Comparison of ENCODE assay signal across 11 cellular contexts in the genomic region with DNA sequence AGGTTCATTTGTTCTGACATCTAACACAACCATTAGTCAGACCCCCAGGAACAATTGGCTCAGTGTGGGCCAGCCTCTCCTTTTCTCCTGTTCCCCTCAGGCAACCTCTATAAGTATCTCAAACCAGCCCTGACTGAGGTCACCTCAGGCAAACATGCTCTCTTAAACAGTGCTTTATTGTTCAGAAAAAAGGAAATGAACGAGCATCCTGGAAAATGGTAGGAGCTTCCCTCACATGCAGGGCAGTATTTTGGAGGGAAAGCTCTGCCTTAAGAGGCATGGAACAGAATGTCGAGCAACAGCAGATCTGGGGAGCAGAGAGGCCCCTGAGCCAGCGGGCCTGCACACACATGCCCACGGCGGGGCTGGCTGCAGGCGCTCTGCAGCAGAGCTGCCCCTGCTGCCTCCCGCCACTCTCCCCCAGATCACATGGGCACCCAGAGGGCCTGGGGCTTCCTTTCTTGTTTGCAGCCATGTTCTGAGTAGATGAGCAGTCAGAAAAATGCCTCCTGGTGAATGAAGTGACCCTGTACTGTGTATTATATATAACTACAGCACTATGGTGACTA. TPM values are rescaled to one million over a fixed set of nuclear protein-coding genes. Genes with fewer than 3 reads are reported as not detected.
A peak's percentile ranks its signal among the peaks of the same experiment; 100 is the strongest.
DNase-seq lines count a peak whose midpoint lies in the region; TF ChIP-seq lines count a peak whose summit lies in the region.
"Had no signal": no experiment of that assay in that cellular context is flagged by ENCODE, and none has a peak within 500 bp of the region (broad histone marks: within the 10 kb centered on the region; RNA-seq: fewer than 3 reads in every experiment).

No MANE protein-coding gene starts in this region.

- H3K36me3 ChIP-seq in HAP-1 (replicated peaks): no peaks in the 10 kb centered on the region

- no peak overlapping the region for H3K4me3 Mint-ChIP-seq in osteocyte (ENCODE audit: unreplicated experiment)
- H3K4me3 Mint-ChIP-seq: activated B cell treated with CpG ODN at 0.5 μM for 24 hours had no signal

- H3K4me1 ChIP-seq in HAP-1: peaks cover 13% of the 10 kb centered on the region

- H3K4me3 ChIP-seq in HAP-1 (no peak overlapping the region), epithelial cell of esophagus (ENCODE audit: low read length) (no peak overlapping the region)
- H3K4me3 ChIP-seq: lung had no signal

- no peaks in the 10 kb centered on the region for H3K9me3 Mint-ChIP-seq in osteocyte (ENCODE audit: unreplicated experiment)
- H3K9me3 Mint-ChIP-seq: activated B cell treated with CpG ODN at 0.5 μM for 24 hours had no signal

- H3K9me3 ChIP-seq in HAP-1: no peaks in the 10 kb centered on the region

- no peak for TF ChIP-seq CTCF in epithelial cell of esophagus (IDR thresholded peaks at IDR 0.05; ENCODE audit: insufficient read depth, low read depth, low read length, missing control alignments)
- no peak for TF ChIP-seq CTCF in osteocyte (IDR thresholded peaks at IDR 0.05)
- no peak for TF ChIP-seq CTCF in GM13977 (IDR thresholded peaks at IDR 0.05; ENCODE audit: extremely low read depth, insufficient read depth, missing control alignments)

- H3K36me3 Mint-ChIP-seq in osteocyte (ENCODE audit: unreplicated experiment): no peaks in the 10 kb centered on the region

- no peaks in the 10 kb centered on the region for H3K27me3 Mint-ChIP-seq in osteocyte (ENCODE audit: unreplicated experiment)

- in situ Hi-C loops in HAP-1 (cut with MboI; ENCODE audit: low sequenced_read_pairs) (no loop called here), GM13977 (cut with MboI; ENCODE audit: low pct_unique_long_range_greater_than_20kb, low sequenced_read_pairs, unreplicated experiment) (no loop called here)

- peaks cover 11% of the 10 kb centered on the region for H3K4me1 Mint-ChIP-seq in osteocyte (ENCODE audit: unreplicated experiment)
- H3K4me1 Mint-ChIP-seq: activated B cell treated with CpG ODN at 0.5 μM for 24 hours had no signal

- no peaks in the 10 kb centered on the region for H3K27me3 ChIP-seq in HAP-1 (ENCODE audit: low read depth)

- peak overlapping the region; percentile 57 for H3K27ac Mint-ChIP-seq in osteocyte (ENCODE audit: unreplicated experiment)
- H3K27ac Mint-ChIP-seq: activated B cell treated with CpG ODN at 0.5 μM for 24 hours had no signal

- peak; percentile 62 to 78 for DNase-seq in HAP-1 (ENCODE audit: low spot score in 2 of 2)
- peak; percentile 81 for DNase-seq in NCI-H526 treated with DMSO at 0.1 percent for 48 hours (lab: John Stamatoyannopoulos, UW)
- peak; percentile 80 for DNase-seq in epithelial cell of esophagus (ENCODE audit: low read depth)
- DNase-seq in osteocyte (ENCODE audit: extremely low spot score, unreplicated experiment): no peak
- DNase-seq in activated CD4-positive, CD25-positive, alpha-beta regulatory T cell (lab: John Stamatoyannopoulos, UW): no peak
- no peak for DNase-seq in stimulated activated naive CD4-positive, alpha-beta T cell treated with Interleukin-2 at 50 U/mL for 16 hours (lab: John Stamatoyannopoulos, UW)
- DNase-seq in HT-29 (ENCODE audit: low spot score): no peak
- no peak for DNase-seq in GM13977 (ENCODE audit: low spot score)
- DNase-seq: activated B cell treated with CpG ODN at 0.5 μM for 24 hours, MV-4-11 had no signal

RNA-seq across cellular contexts. Expression of gene MOK, which starts 42.0 kb away (rescaled TPM):
- 5.8 and 9.5 TPM in 2 replicates for total RNA-seq in osteocyte
- total RNA-seq in HT-29 (2014; rRNA removed; shearing (Covaris generic)): 6.0 and 7.2 TPM in 2 replicates

RNA-seq across cellular contexts. Expression of gene ZNF839, which starts 56.6 kb away (rescaled TPM):
- 9.3 and 10.1 TPM in 2 replicates for total RNA-seq in osteocyte
- total RNA-seq in HT-29 (2014; rRNA removed; shearing (Covaris generic)): 2.7 and 4.0 TPM in 2 replicates

Comparison
In these comparisons a context has a peak if more than half of its experiments do, and no peak if none do; other contexts are left out.
1. DNase-seq: peak in HAP-1 (2 of 2), NCI-H526 treated with DMSO at 0.1 percent for 48 hours (single experiment) and epithelial cell of esophagus (single experiment); none in osteocyte (single experiment), activated CD4-positive, CD25-positive, alpha-beta regulatory T cell (0 of 4), stimulated activated naive CD4-positive, alpha-beta T cell treated with Interleukin-2 at 50 U/mL for 16 hours (single experiment), HT-29 (single experiment) and GM13977 (single experiment).